ENCODE assay signal across 19 cellular contexts in the genomic region with DNA sequence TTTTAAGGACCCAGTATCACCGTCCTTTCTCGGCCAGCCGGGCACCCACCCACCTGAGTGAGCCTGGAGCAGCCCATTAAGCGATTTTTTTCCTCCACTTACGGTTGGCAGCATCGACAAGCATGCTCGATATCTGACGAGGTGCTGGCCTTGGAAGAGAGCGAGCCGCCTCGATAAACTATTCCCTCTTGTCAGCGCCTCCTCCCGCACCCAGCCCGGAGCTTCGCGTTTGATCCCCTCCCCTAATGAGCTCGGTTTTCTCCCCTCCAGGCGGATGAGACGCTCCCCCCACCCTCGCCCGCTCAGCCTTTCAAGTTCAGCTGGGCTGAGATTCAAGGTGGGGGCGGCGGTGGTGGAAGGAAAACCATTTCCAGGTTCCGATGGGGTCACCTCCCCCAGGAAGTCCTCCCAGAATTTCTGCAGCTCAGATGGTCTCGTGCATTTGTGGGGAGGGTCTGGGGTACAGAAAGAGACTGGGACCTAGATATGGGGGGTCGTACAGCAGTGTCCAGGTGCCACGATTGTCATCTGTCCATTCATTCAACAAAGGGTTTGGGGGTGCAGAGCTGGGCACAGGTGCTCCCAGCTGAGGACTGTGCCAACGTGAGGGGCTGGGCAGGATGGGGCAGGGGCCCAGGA. TPM values are rescaled to one million over a fixed set of nuclear protein-coding genes. Genes with fewer than 3 reads are reported as not detected.
DNase-seq lines count a peak whose midpoint lies in the region; ATAC-seq and TF ChIP-seq lines count a peak whose summit lies in the region.
"Had no signal": no experiment of that assay in that cellular context is flagged by ENCODE, and none has a peak within 500 bp of the region (broad histone marks: within the 10 kb centered on the region; RNA-seq: fewer than 3 reads in every experiment).

No MANE protein-coding gene starts in this region.

- H3K4me3 ChIP-seq in heart right ventricle (no peak overlapping the region), HEK293 (ENCODE audit: low read depth, low read length) (no peak overlapping the region), iPS-18c (ENCODE audit: insufficient read depth, low read depth, low read length) (peak overlapping the region; percentile 15; the same call in 1 of the 2 replicates)
- H3K4me3 ChIP-seq: A549, GM12878 had no signal

- POLR2A ChIA-PET in HEK293 (lab: Yijun Ruan, JAX), result interaction anchor here (0.5 to 0.7 kb wide), 2 partner anchors 12 to 93 kb away, joined by 3 to 4 read pairs; no protein-coding TSS in a partner anchor

- H3K36me3 ChIP-seq in heart right ventricle (no peaks in the 10 kb centered on the region), HEK293 (ENCODE audit: control insufficient read depth in 2 of 2, insufficient read depth in 1 of 2, low read length in 2 of 2) (no peaks in the 10 kb centered on the region)

- H3K27ac ChIP-seq in heart right ventricle (no peak overlapping the region), HEK293 (ENCODE audit: extremely low read depth, low read depth, low read length) (no peak overlapping the region)
- H3K27ac ChIP-seq: 22Rv1, C4-2B had no signal

- peaks cover 0 to 99% (median 93%) of the 10 kb centered on the region in 7 donors for H3K27me3 ChIP-seq in heart right ventricle

- no peaks in the 10 kb centered on the region for H3K36me3 Mint-ChIP-seq in stimulated activated memory B cell treated with anti-CD40 and anti-IgM and Interleukin-4, amounts not matched to agents 10 μg/mL and 1 μg/mL and 100 μg/mL, for 72 hours

- intact Hi-C loops in Right ventricle myocardium inferior (cut with DNase I), result no loop called here
- intact Hi-C loops in heart right ventricle (cut with DNase I), result no loop called here

- no peaks in the 10 kb centered on the region for H3K4me1 ChIP-seq in heart right ventricle
- H3K4me1 ChIP-seq in HEK293 (ENCODE audit: control insufficient read depth, insufficient read depth, low read length), result no peaks in the 10 kb centered on the region
- H3K4me1 ChIP-seq: Caco-2 had no signal

- H3K4me3 Mint-ChIP-seq in stimulated activated memory B cell treated with anti-CD40 and anti-IgM and Interleukin-4, amounts not matched to agents 10 μg/mL and 1 μg/mL and 100 μg/mL, for 72 hours, result no peak overlapping the region
- H3K4me3 Mint-ChIP-seq: CD4-positive, alpha-beta T cell had no signal

- DNase-seq in DMS79 treated with DMSO at 0.1 percent for 48 hours (lab: John Stamatoyannopoulos, UW) (peak; percentile 8), DMS79 (lab: John Stamatoyannopoulos, UW) (no peak), Right ventricle myocardium inferior (ENCODE audit: missing footprints) (peak; percentile 42), heart right ventricle (no peak)
- no peak for DNase-seq in activated CD4-positive, CD25-positive, alpha-beta regulatory T cell treated with anti-CD3 and anti-CD28 coated beads, Interleukin-2, amount 50 U/mL, for 72 hours
- DNase-seq: AML-193; Caco-2; CD4-positive, alpha-beta T cell; HCEC 1CT had no signal

- peaks cover 75% of the 10 kb centered on the region for H3K27me3 Mint-ChIP-seq in stimulated activated memory B cell treated with anti-CD40 and anti-IgM and Interleukin-4, amounts not matched to agents 10 μg/mL and 1 μg/mL and 100 μg/mL, for 72 hours

- H3K9me3 ChIP-seq in heart right ventricle (no peaks in the 10 kb centered on the region), HEK293 (ENCODE audit: control insufficient read depth, insufficient read depth, low read depth, low read length) (no peaks in the 10 kb centered on the region), iPS-18c (ENCODE audit: control insufficient read depth, insufficient read depth, low read length) (no peaks in the 10 kb centered on the region)
- H3K9me3 ChIP-seq: A549, Caco-2 had no signal

- WGBS in heart right ventricle, 2 donors, result 15 to 16% methylated on average over 28 of the region's 28 CpGs

- TF ChIP-seq CTCF in heart right ventricle (IDR thresholded peaks at IDR 0.05) (no peak), HEK293 (tag by site-specific recombination; IDR thresholded peaks at IDR 0.05) (no peak)

- CTCF ChIA-PET in HEK293 (lab: Yijun Ruan, JAX), result no interaction called here

- no peaks in the 10 kb centered on the region for H3K9me3 Mint-ChIP-seq in stimulated activated memory B cell treated with anti-CD40 and anti-IgM and Interleukin-4, amounts not matched to agents 10 μg/mL and 1 μg/mL and 100 μg/mL, for 72 hours
- H3K9me3 Mint-ChIP-seq: CD4-positive, alpha-beta T cell had no signal

- no peak for ATAC-seq in Right ventricle myocardium inferior
- no peak for ATAC-seq in heart right ventricle
- no peak for ATAC-seq in stimulated activated memory B cell treated with anti-CD40 and anti-IgM and Interleukin-4, amounts not matched to agents 10 μg/mL and 1 μg/mL and 100 μg/mL, for 72 hours
- ATAC-seq: GM12878 had no signal

- peaks cover 5% of the 10 kb centered on the region for H3K4me1 Mint-ChIP-seq in stimulated activated memory B cell treated with anti-CD40 and anti-IgM and Interleukin-4, amounts not matched to agents 10 μg/mL and 1 μg/mL and 100 μg/mL, for 72 hours

- H3K27ac Mint-ChIP-seq in stimulated activated memory B cell treated with anti-CD40 and anti-IgM and Interleukin-4, amounts not matched to agents 10 μg/mL and 1 μg/mL and 100 μg/mL, for 72 hours, result no peak overlapping the region
- H3K27ac Mint-ChIP-seq: CD4-positive, alpha-beta T cell had no signal

TF ChIP-seq in HEK293, 187 proteins besides CTCF, POLR2A, EP300 and RAD21:
- TF ChIP-seq EGR2 (tag by site-specific recombination; IDR thresholded peaks at IDR 0.05; ENCODE audit: low read depth) (0 out of 2 replicates have a peak, but pooled peaks have one; percentile 13), ZNF585B (tag by site-specific recombination; IDR thresholded peaks at IDR 0.05) (no peak)

RNA-seq across cellular contexts. Expression of a gene that starts 18.9 kb away (rescaled TPM):
- not detected for total RNA-seq in Right ventricle myocardium inferior
- total RNA-seq in heart right ventricle, result not detected
- polyA plus RNA-seq in heart right ventricle, result not detected
- total RNA-seq: Caco-2; CD4-positive, alpha-beta T cell; G401; GM12878; H1 had no signal
- polyA plus RNA-seq: BJ, GM12878, H1 had no signal

Comparison
In these comparisons a context has a peak if more than half of its experiments do, and no peak if none do; other contexts are left out.
1. DNase-seq: peak in DMS79 treated with DMSO at 0.1 percent for 48 hours (single experiment) and Right ventricle myocardium inferior (single experiment); none in DMS79 (single experiment), heart right ventricle (0 of 2) and activated CD4-positive, CD25-positive, alpha-beta regulatory T cell treated with anti-CD3 and anti-CD28 coated beads, Interleukin-2, amount 50 U/mL, for 72 hours (single experiment).